Comparison of ENCODE assay signal across 1 cellular context in genomic region chr10:111936143-111936542, GRCh38.
TF ChIP-seq lines count a peak whose summit lies in the region.

No MANE protein-coding gene starts in this region.

TF ChIP-seq in WTC11, 78 proteins besides CTCF, POLR2A, EP300 and RAD21 (continued from another document):
- no peak for TF ChIP-seq KAT7 (CRISPR knock-in tag; IDR thresholded peaks at IDR 0.05; ENCODE audit: borderline replicate concordance)
- TF ChIP-seq EMX1 (CRISPR knock-in tag; IDR thresholded peaks at IDR 0.05) = no peak
- TF ChIP-seq ARID4B (CRISPR knock-in tag; IDR thresholded peaks at IDR 0.05; ENCODE audit: borderline replicate concordance) = no peak
